Comparison of ENCODE assay signal across 22 cellular contexts in genomic region chr6:11398451-11399326, GRCh38.
DNase-seq lines count a peak whose midpoint lies in the region; ATAC-seq, FAIRE-seq and TF ChIP-seq lines count a peak whose summit lies in the region.
"Had no signal": no experiment of that assay in that cellular context is flagged by ENCODE, and none has a peak within 500 bp of the region (broad histone marks: within the 10 kb centered on the region; RNA-seq: fewer than 3 reads in every experiment).

No MANE protein-coding gene starts in this region.

- no peaks in the 10 kb centered on the region for H3K4me1 Mint-ChIP-seq in WTC11

- H2AFZ ChIP-seq in MM.1S (ENCODE audit: low read length): no peak overlapping the region

- no peaks in the 10 kb centered on the region for H3F3A ChIP-seq in MM.1S (ENCODE audit: insufficient read depth, low read length)

- H3K79me2 ChIP-seq in MM.1S (ENCODE audit: low read length): no peaks in the 10 kb centered on the region

- peaks cover 15% of the 10 kb centered on the region for H3K9me3 Mint-ChIP-seq in WTC11

- H4K20me1 ChIP-seq in MM.1S (ENCODE audit: insufficient read depth, low read length): no peaks in the 10 kb centered on the region

- FAIRE-seq in kidney (lab: Jason Lieb, UNC): no peak

- no peak for ATAC-seq in WTC11
- ATAC-seq: stimulated activated naive CD8-positive, alpha-beta T cell treated with anti-CD3 and anti-CD28 coated beads, Interleukin-15, Interleukin-2, amounts not matched to agents 100 U/mL and 50 U/mL, for 24 hours had no signal

- no peak overlapping the region for H3K4me2 ChIP-seq in MM.1S (ENCODE audit: low read depth, low read length)

- no peak for TF ChIP-seq POLR2A in transverse colon (IDR thresholded peaks at IDR 0.05)

- H3K36me3 ChIP-seq in kidney (ENCODE audit: control insufficient read depth in 1 of 2, insufficient read depth in 2 of 2, low read length in 2 of 2) (no peaks in the 10 kb centered on the region), transverse colon (no peaks in the 10 kb centered on the region), MM.1S (replicated peaks; ENCODE audit: insufficient read depth, low read length) (no peaks in the 10 kb centered on the region)
- H3K36me3 ChIP-seq: BE2C, lower lobe of right lung had no signal

- no peaks in the 10 kb centered on the region for H3K9me2 ChIP-seq in MM.1S (replicated peaks; ENCODE audit: insufficient read depth, low read length)

- H3K9ac ChIP-seq in kidney (ENCODE audit: low read length in 2 of 2): no peak overlapping the region
- H3K9ac ChIP-seq in MM.1S (ENCODE audit: low read length): no peak overlapping the region

- 55 to 57% methylated on average over 6 of the region's 6 CpGs for WGBS in transverse colon (ENCODE audit: low coverage in 1 of 2), 2 donors

- intact Hi-C loops in kidney (cut with DNase I): no loop called here
- intact Hi-C loops in transverse colon (cut with DNase I; ENCODE audit: low total_unique reads): no loop called here

- H3K4me3 ChIP-seq in kidney (ENCODE audit: low read length in 2 of 2) (no peak overlapping the region), transverse colon (no peak overlapping the region), MM.1S (ENCODE audit: low read length) (no peak overlapping the region)
- H3K4me3 ChIP-seq: lower lobe of right lung had no signal

- no peak overlapping the region for H3K27ac Mint-ChIP-seq in WTC11
- H3K27ac Mint-ChIP-seq: T-helper 1 cell treated with Interleukin-12 subunit alpha and Interleukin-12 subunit beta and Interleukin-4 antibody, amounts not matched to agents 30 μg/mL and 1 μg/mL, for 36 hours; type B pancreatic cell had no signal

- POLR2A ChIA-PET in WTC11 (lab: Charles Lee): no interaction called here

- H3K36me3 Mint-ChIP-seq in WTC11: peaks cover 3% of the 10 kb centered on the region; the same call in 1 of the 2 replicates
- H3K36me3 Mint-ChIP-seq: type B pancreatic cell had no signal

- no peak overlapping the region for H3K4me3 Mint-ChIP-seq in WTC11
- H3K4me3 Mint-ChIP-seq: T-helper 1 cell treated with Interleukin-12 subunit alpha and Interleukin-12 subunit beta and Interleukin-4 antibody, amounts not matched to agents 30 μg/mL and 1 μg/mL, for 36 hours; type B pancreatic cell had no signal

- no peaks in the 10 kb centered on the region for H3K9me3 ChIP-seq in kidney (ENCODE audit: control insufficient read depth in 1 of 2, low read length in 2 of 2)
- no peaks in the 10 kb centered on the region for H3K9me3 ChIP-seq in transverse colon
- no peaks in the 10 kb centered on the region for H3K9me3 ChIP-seq in MM.1S (replicated peaks; ENCODE audit: insufficient read depth, low read length)
- H3K9me3 ChIP-seq: BE2C, lower lobe of right lung had no signal

- in situ Hi-C loops in KBM-7 (cut with MboI; ENCODE audit: low pct_unique_long_range_greater_than_20kb, low sequenced_read_pairs): no loop called here
- in situ Hi-C loops in transverse colon (cut with MboI; ENCODE audit: low pct_ligation_motif_present in 1 of 4, low pct_unique_long_range_greater_than_20kb in 1 of 4, low sequenced_read_pairs in 3 of 4): no loop called here

- H3K27ac ChIP-seq in kidney (ENCODE audit: low read depth in 2 of 2, low read length in 2 of 2) (peak overlapping the region; percentile 18 to 66), transverse colon (peak overlapping the region in 3 of 4 donors; percentile 9 to 47 (median 37)), MM.1S (ENCODE audit: low read length) (no peak overlapping the region)
- H3K27ac ChIP-seq: lower lobe of right lung had no signal

- H3K27me3 ChIP-seq in transverse colon (no peaks in the 10 kb centered on the region), MM.1S (replicated peaks; ENCODE audit: insufficient read depth, low read length) (no peaks in the 10 kb centered on the region)
- H3K27me3 ChIP-seq: BE2C had no signal

- H3K4me1 ChIP-seq in kidney (ENCODE audit: control insufficient read depth in 1 of 2, insufficient read depth in 1 of 2, low read depth in 1 of 2, low read length in 2 of 2) (peaks cover 4 to 25% of the 10 kb centered on the region in 2 donors), transverse colon (peaks cover 0 to 9% (median 4%) of the 10 kb centered on the region in 4 donors), MM.1S (ENCODE audit: low read length) (no peaks in the 10 kb centered on the region)
- H3K4me1 ChIP-seq: BE2C had no signal

- DNase-seq in KBM-7 (peak; percentile 35), WTC11 (ENCODE audit: low spot score) (no peak), kidney (no peak), transverse colon (no peak), NCI-H2107 (lab: John Stamatoyannopoulos, UW) (no peak), MM.1S (no peak), OCI-M2 (lab: John Stamatoyannopoulos, UW; ENCODE audit: unreplicated experiment) (no peak)
- DNase-seq: activated CD4-positive, alpha-beta T cell treated with anti-CD3 and anti-CD28 coated beads, Interleukin-2, amount 50 U/mL, for 48 hours; activated naive CD4-positive, alpha-beta T cell; anterior cingulate cortex; BE2C; central memory CD4-positive, alpha-beta T cell; effector CD8-positive, alpha-beta T cell; head of caudate nucleus; lower lobe of right lung; NCI-H1092; NCI-H2081; SHP77 treated with DMSO at 0.1 percent for 48 hours; stimulated activated CD4-positive, alpha-beta T cell treated with anti-CD3 and anti-CD28 coated beads, Interleukin-2, amount 100 ng/mL, for 24 hours; stimulated activated naive CD8-positive, alpha-beta T cell treated with anti-CD3 and anti-CD28 coated beads, Interleukin-15, Interleukin-2, amounts not matched to agents 100 U/mL and 50 U/mL, for 24 hours had no signal

- no peak for TF ChIP-seq EP300 in transverse colon (IDR thresholded peaks at IDR 0.05; ENCODE audit: low read depth)

- no peaks in the 10 kb centered on the region for H3K27me3 Mint-ChIP-seq in WTC11 (ENCODE audit: low read depth)
- H3K27me3 Mint-ChIP-seq: type B pancreatic cell had no signal

- TF ChIP-seq CTCF in WTC11 (IDR thresholded peaks at IDR 0.05) (no peak), kidney (IDR thresholded peaks at IDR 0.05; ENCODE audit: borderline replicate concordance, extremely low read depth, insufficient read depth) (no peak), transverse colon (IDR thresholded peaks at IDR 0.05) (no peak), MM.1S (IDR thresholded peaks at IDR 0.05; ENCODE audit: low read length) (no peak)

- CTCF ChIA-PET in WTC11 (lab: Charles Lee): no interaction called here

TF ChIP-seq in WTC11, 78 proteins besides CTCF, POLR2A, EP300 and RAD21:
- TF ChIP-seq GABPB1 (CRISPR knock-in tag; IDR thresholded peaks at IDR 0.05): peak; percentile 91
- no peak for TF ChIP-seq IRF2 (CRISPR knock-in tag; IDR thresholded peaks at IDR 0.05; ENCODE audit: borderline replicate concordance, low read depth)
TF ChIP-seq in WTC11: peak in this region for 1.
